12 cellular contexts compared by ENCODE assay signal in the genomic region with DNA sequence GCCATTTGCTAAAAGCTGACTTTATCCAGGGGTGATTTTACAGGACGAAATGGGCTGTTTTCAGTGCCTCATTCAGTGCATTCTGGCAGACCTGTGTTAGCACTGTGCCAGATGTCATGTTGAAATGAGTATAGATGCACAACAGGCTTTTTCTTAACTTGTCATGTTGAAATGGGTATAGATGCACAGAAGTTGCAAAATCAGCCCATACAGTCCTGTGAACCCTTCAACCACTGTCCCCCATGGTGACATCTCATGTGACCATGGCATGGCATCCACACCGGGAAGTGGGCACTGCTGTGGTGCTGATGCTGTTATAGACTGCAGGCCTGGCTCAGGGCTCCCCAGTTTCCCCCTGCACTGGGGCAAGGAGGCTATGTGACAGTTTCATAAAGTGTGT. TPM values are rescaled to one million over a fixed set of nuclear protein-coding genes. Genes with fewer than 3 reads are reported as not detected.
DNase-seq lines count a peak whose midpoint lies in the region; ATAC-seq and TF ChIP-seq lines count a peak whose summit lies in the region.
"Had no signal": no experiment of that assay in that cellular context is flagged by ENCODE, and none has a peak within 500 bp of the region (broad histone marks: within the 10 kb centered on the region; RNA-seq: fewer than 3 reads in every experiment).

No MANE protein-coding gene starts in this region.

- H3K27me3 Mint-ChIP-seq in activated T-helper 2 cell treated with anti-CD3 and anti-CD28 coated beads, Interferon-gamma antibody, Interleukin-2, Interleukin-4, amounts not matched to agents 10 μg/mL and 5 μg/mL and 100 μg/mL, durations not matched to agents 14 hours and 24 hours and 36 hours (ENCODE audit: low read depth) = no peaks in the 10 kb centered on the region
- no peaks in the 10 kb centered on the region for H3K27me3 Mint-ChIP-seq in neural crest cell (ENCODE audit: low read depth)
- H3K27me3 Mint-ChIP-seq: IgD-negative memory B cell had no signal

- H3K9me3 Mint-ChIP-seq in activated T-helper 2 cell treated with anti-CD3 and anti-CD28 coated beads, Interferon-gamma antibody, Interleukin-2, Interleukin-4, amounts not matched to agents 10 μg/mL and 5 μg/mL and 100 μg/mL, durations not matched to agents 14 hours and 24 hours and 36 hours = no peaks in the 10 kb centered on the region
- H3K9me3 Mint-ChIP-seq in neural crest cell = no peaks in the 10 kb centered on the region
- H3K9me3 Mint-ChIP-seq: IgD-negative memory B cell had no signal

- ATAC-seq in left lobe of liver (no peak), HG03521 (IDR thresholded peaks at IDR 0.05; ENCODE audit: unreplicated experiment) (no peak)

- peaks cover 20% of the 10 kb centered on the region for H3K36me3 Mint-ChIP-seq in activated T-helper 2 cell treated with anti-CD3 and anti-CD28 coated beads, Interferon-gamma antibody, Interleukin-2, Interleukin-4, amounts not matched to agents 10 μg/mL and 5 μg/mL and 100 μg/mL, durations not matched to agents 14 hours and 24 hours and 36 hours (ENCODE audit: low read depth)
- no peaks in the 10 kb centered on the region for H3K36me3 Mint-ChIP-seq in neural crest cell (ENCODE audit: low read depth)
- H3K36me3 Mint-ChIP-seq: IgD-negative memory B cell had no signal

- intact Hi-C loops in activated T-helper 2 cell treated with anti-CD3 and anti-CD28 coated beads, Interferon-gamma antibody, Interleukin-2, Interleukin-4, amounts not matched to agents 10 μg/mL and 5 μg/mL and 100 μg/mL, durations not matched to agents 14 hours and 24 hours and 36 hours (cut with micrococcal nuclease) = no loop called here

- H3K27me3 ChIP-seq in HL-60 (ENCODE audit: insufficient read depth, poor library complexity, severe bottlenecking) = no peaks in the 10 kb centered on the region

- H3K4me3 ChIP-seq in HL-60 (replicated peaks; ENCODE audit: insufficient read depth, low read length) = peak overlapping the region; percentile 91
- H3K4me3 ChIP-seq: prostate gland had no signal

- peak overlapping the region; percentile 49 for H3K27ac Mint-ChIP-seq in activated T-helper 2 cell treated with anti-CD3 and anti-CD28 coated beads, Interferon-gamma antibody, Interleukin-2, Interleukin-4, amounts not matched to agents 10 μg/mL and 5 μg/mL and 100 μg/mL, durations not matched to agents 14 hours and 24 hours and 36 hours
- no peak overlapping the region for H3K27ac Mint-ChIP-seq in neural crest cell (ENCODE audit: unreplicated experiment)

- peak overlapping the region; percentile 71 for H3K4me3 Mint-ChIP-seq in activated T-helper 2 cell treated with anti-CD3 and anti-CD28 coated beads, Interferon-gamma antibody, Interleukin-2, Interleukin-4, amounts not matched to agents 10 μg/mL and 5 μg/mL and 100 μg/mL, durations not matched to agents 14 hours and 24 hours and 36 hours (ENCODE audit: low read depth)
- peak overlapping the region; percentile 75 for H3K4me3 Mint-ChIP-seq in neural crest cell

- H3K4me1 Mint-ChIP-seq in activated T-helper 2 cell treated with anti-CD3 and anti-CD28 coated beads, Interferon-gamma antibody, Interleukin-2, Interleukin-4, amounts not matched to agents 10 μg/mL and 5 μg/mL and 100 μg/mL, durations not matched to agents 14 hours and 24 hours and 36 hours (ENCODE audit: low read depth) = peaks cover 18% of the 10 kb centered on the region
- peaks cover 16% of the 10 kb centered on the region for H3K4me1 Mint-ChIP-seq in neural crest cell

- peak overlapping the region; percentile 92 for H3K27ac ChIP-seq in HL-60 (replicated peaks)
- H3K27ac ChIP-seq: prostate gland had no signal

- DNase-seq in CD1c-positive myeloid dendritic cell (ENCODE audit: extremely low spot score) (peak; percentile 57), HL-60 (ENCODE audit: low read depth in 1 of 2, low spot score in 1 of 2) (peak; percentile 87 to 89), neural crest cell (ENCODE audit: low read depth, low spot score) (no peak), left lobe of liver (ENCODE audit: low spot score) (no peak), SKM-1 (lab: John Stamatoyannopoulos, UW; ENCODE audit: unreplicated experiment) (no peak), NCI-H748 treated with DMSO at 0.1 percent for 48 hours (lab: John Stamatoyannopoulos, UW) (no peak)
- DNase-seq in activated T-helper 2 cell treated with anti-CD3 and anti-CD28 coated beads, Interferon-gamma antibody, Interleukin-2, Interleukin-4, amounts not matched to agents 10 μg/mL and 5 μg/mL and 100 μg/mL, durations not matched to agents 14 hours and 24 hours and 36 hours (ENCODE audit: low spot score) = no peak
- DNase-seq: central memory CD4-positive, alpha-beta T cell; SHP77 had no signal

- TF ChIP-seq CTCF in HL-60 (IDR thresholded peaks at IDR 0.05; ENCODE audit: insufficient read depth, low read length) (no peak), neural crest cell (conservative IDR thresholded peaks at IDR 0.05) (no peak)

RNA-seq across cellular contexts. Expression of a gene that starts 2.5 kb away (rescaled TPM):
- total RNA-seq in activated T-helper 2 cell treated with anti-CD3 and anti-CD28 coated beads, Interferon-gamma antibody, Interleukin-2, Interleukin-4, amounts not matched to agents 10 μg/mL and 5 μg/mL and 100 μg/mL, durations not matched to agents 14 hours and 24 hours and 36 hours = 270 and 275 TPM in 2 replicates
- total RNA-seq in neural crest cell = 154 and 163 TPM in 2 replicates
- total RNA-seq in left lobe of liver = 147 TPM

RNA-seq across cellular contexts. Expression of a gene that starts 27.6 kb away (rescaled TPM):
- total RNA-seq in activated T-helper 2 cell treated with anti-CD3 and anti-CD28 coated beads, Interferon-gamma antibody, Interleukin-2, Interleukin-4, amounts not matched to agents 10 μg/mL and 5 μg/mL and 100 μg/mL, durations not matched to agents 14 hours and 24 hours and 36 hours = 68.0 and 75.2 TPM in 2 replicates
- total RNA-seq in neural crest cell (93.6 and 94.9 TPM in 2 replicates), left lobe of liver (31.7 TPM)

RNA-seq across cellular contexts. Expression of a gene that starts 40.2 kb away (rescaled TPM):
- total RNA-seq in activated T-helper 2 cell treated with anti-CD3 and anti-CD28 coated beads, Interferon-gamma antibody, Interleukin-2, Interleukin-4, amounts not matched to agents 10 μg/mL and 5 μg/mL and 100 μg/mL, durations not matched to agents 14 hours and 24 hours and 36 hours = 2.2 and 2.6 TPM in 2 replicates
- total RNA-seq in neural crest cell = 1.0 and 1.2 TPM in 2 replicates
- total RNA-seq in left lobe of liver = 0.43 TPM

RNA-seq across cellular contexts. Expression of a gene that starts 43.7 kb away (rescaled TPM):
- total RNA-seq in activated T-helper 2 cell treated with anti-CD3 and anti-CD28 coated beads, Interferon-gamma antibody, Interleukin-2, Interleukin-4, amounts not matched to agents 10 μg/mL and 5 μg/mL and 100 μg/mL, durations not matched to agents 14 hours and 24 hours and 36 hours = 17.8 and 24.6 TPM in 2 replicates
- total RNA-seq in neural crest cell = 2.6 and 3.9 TPM in 2 replicates
- 190 TPM for total RNA-seq in left lobe of liver

RNA-seq across cellular contexts. Expression of a gene that starts 48.4 kb away (rescaled TPM):
- 58.7 and 64.5 TPM in 2 replicates for total RNA-seq in activated T-helper 2 cell treated with anti-CD3 and anti-CD28 coated beads, Interferon-gamma antibody, Interleukin-2, Interleukin-4, amounts not matched to agents 10 μg/mL and 5 μg/mL and 100 μg/mL, durations not matched to agents 14 hours and 24 hours and 36 hours
- total RNA-seq in neural crest cell (53.4 and 54.6 TPM in 2 replicates), left lobe of liver (51.4 TPM)

Comparison
In these comparisons a context has a peak if more than half of its experiments do, and no peak if none do; other contexts are left out.
1. DNase-seq: peak in CD1c-positive myeloid dendritic cell (single experiment) and HL-60 (2 of 2); none in activated T-helper 2 cell treated with anti-CD3 and anti-CD28 coated beads, Interferon-gamma antibody, Interleukin-2, Interleukin-4, amounts not matched to agents 10 μg/mL and 5 μg/mL and 100 μg/mL, durations not matched to agents 14 hours and 24 hours and 36 hours (single experiment), neural crest cell (single experiment), left lobe of liver (single experiment), SKM-1 (single experiment) and NCI-H748 treated with DMSO at 0.1 percent for 48 hours (single experiment).